In genomic region chr6:2285510-2285909, GRCh38 we compare ENCODE assay signal across 9 cellular contexts.
"Had no signal": no experiment of that assay in that cellular context is flagged by ENCODE, and none has a peak within 500 bp of the region (broad histone marks: within the 10 kb centered on the region; RNA-seq: fewer than 3 reads in every experiment).

No MANE protein-coding gene starts in this region.

- ATAC-seq: HCT116, K562 had no signal

- H3K36me3 ChIP-seq: HAP-1 had no signal

- FAIRE-seq: K562 had no signal

- H3K27ac ChIP-seq: GM23248, HL-60 had no signal

- H3K9ac ChIP-seq: GM23248 had no signal

- H3K9me3 ChIP-seq: HAP-1 had no signal

- H3K4me1 ChIP-seq: HAP-1 had no signal

- H3K4me3 ChIP-seq: GM23248, HAP-1, K562 had no signal

- H2AFZ ChIP-seq: GM23248 had no signal

- DNase-seq: GM23248, GOT3, H7, IMR-90, KG1 had no signal
